8 cellular contexts compared by ENCODE assay signal in genomic region chr16:9134739-9135138, GRCh38. TPM values are rescaled to one million over a fixed set of nuclear protein-coding genes. Genes with fewer than 3 reads are reported as not detected.
DNase-seq lines count a peak whose midpoint lies in the region; ATAC-seq and TF ChIP-seq lines count a peak whose summit lies in the region.

No MANE protein-coding gene starts in this region.

- intact Hi-C loops in activated T-helper 1 cell treated with anti-CD3 and anti-CD28 coated beads, Interleukin-12 subunit alpha, Interleukin-12 subunit beta, Interleukin-2, Interleukin-4 antibody, amounts not matched to agents 30 ng/mL and 10 ng/mL and 1 ng/mL, durations not matched to agents 14 hours and 24 hours and 36 hours (cut with micrococcal nuclease), result loop anchor here (1.0 to 10.0 kb wide), 6 partner anchors 44 to 570 kb away; partner anchors contain the start of genes CARHSP1 and HAPSTR1
- intact Hi-C loops in prostate gland (cut with DNase I), result no loop called here

- no peaks in the 10 kb centered on the region for H3K27me3 ChIP-seq in prostate gland (replicated peaks; ENCODE audit: insufficient read depth)

- no peak overlapping the region for H3K4me3 Mint-ChIP-seq in activated T-helper 1 cell treated with anti-CD3 and anti-CD28 coated beads, Interleukin-12 subunit alpha, Interleukin-12 subunit beta, Interleukin-2, Interleukin-4 antibody, amounts not matched to agents 30 ng/mL and 10 ng/mL and 1 ng/mL, durations not matched to agents 14 hours and 24 hours and 36 hours

- H3K27ac ChIP-seq in prostate gland, result no peak overlapping the region

- ATAC-seq in GM18867 (IDR thresholded peaks at IDR 0.05; ENCODE audit: unreplicated experiment) (peak; percentile 34), HG03565 (IDR thresholded peaks at IDR 0.05; ENCODE audit: unreplicated experiment) (peak; percentile 34)

- H3K36me3 ChIP-seq in prostate gland, result no peaks in the 10 kb centered on the region

- no peak for TF ChIP-seq POLR2A in prostate gland (IDR thresholded peaks at IDR 0.05)

- H3K9me3 Mint-ChIP-seq in activated T-helper 1 cell treated with anti-CD3 and anti-CD28 coated beads, Interleukin-12 subunit alpha, Interleukin-12 subunit beta, Interleukin-2, Interleukin-4 antibody, amounts not matched to agents 30 ng/mL and 10 ng/mL and 1 ng/mL, durations not matched to agents 14 hours and 24 hours and 36 hours, result no peaks in the 10 kb centered on the region

- peak in 3 of 4 experiments; percentile 16 to 50 (median 18) for TF ChIP-seq CTCF in prostate gland (IDR thresholded peaks at IDR 0.05)

- H3K4me1 ChIP-seq in prostate gland (replicated peaks), result no peaks in the 10 kb centered on the region

- DNase-seq in AML-193 (lab: John Stamatoyannopoulos, UW), result peak; percentile 40 to 47
- peak; percentile 56 for DNase-seq in OCI-M1 (lab: John Stamatoyannopoulos, UW)
- peak; percentile 40 for DNase-seq in activated T-helper 1 cell treated with anti-CD3 and anti-CD28 coated beads, Interleukin-12 subunit alpha, Interleukin-12 subunit beta, Interleukin-2, Interleukin-4 antibody, amounts not matched to agents 30 ng/mL and 10 ng/mL and 1 ng/mL, durations not matched to agents 14 hours and 24 hours and 36 hours (ENCODE audit: low spot score)
- DNase-seq in foreskin melanocyte, result peak; percentile 75
- DNase-seq in prostate gland (ENCODE audit: low spot score), result no peak
- DNase-seq in ureter (ENCODE audit: low spot score), result no peak

- H3K4me1 Mint-ChIP-seq in activated T-helper 1 cell treated with anti-CD3 and anti-CD28 coated beads, Interleukin-12 subunit alpha, Interleukin-12 subunit beta, Interleukin-2, Interleukin-4 antibody, amounts not matched to agents 30 ng/mL and 10 ng/mL and 1 ng/mL, durations not matched to agents 14 hours and 24 hours and 36 hours (ENCODE audit: low read depth), result peaks cover 22% of the 10 kb centered on the region

- peaks cover 2% of the 10 kb centered on the region for H3K36me3 Mint-ChIP-seq in activated T-helper 1 cell treated with anti-CD3 and anti-CD28 coated beads, Interleukin-12 subunit alpha, Interleukin-12 subunit beta, Interleukin-2, Interleukin-4 antibody, amounts not matched to agents 30 ng/mL and 10 ng/mL and 1 ng/mL, durations not matched to agents 14 hours and 24 hours and 36 hours (ENCODE audit: low read depth)

- peak overlapping the region; percentile 69 for H3K27ac Mint-ChIP-seq in activated T-helper 1 cell treated with anti-CD3 and anti-CD28 coated beads, Interleukin-12 subunit alpha, Interleukin-12 subunit beta, Interleukin-2, Interleukin-4 antibody, amounts not matched to agents 30 ng/mL and 10 ng/mL and 1 ng/mL, durations not matched to agents 14 hours and 24 hours and 36 hours

- no peaks in the 10 kb centered on the region for H3K9me3 ChIP-seq in prostate gland

- no peak overlapping the region for H3K4me3 ChIP-seq in prostate gland

- 41% methylated on average over 5 of the region's 5 CpGs for WGBS in prostate gland

- H3K27me3 Mint-ChIP-seq in activated T-helper 1 cell treated with anti-CD3 and anti-CD28 coated beads, Interleukin-12 subunit alpha, Interleukin-12 subunit beta, Interleukin-2, Interleukin-4 antibody, amounts not matched to agents 30 ng/mL and 10 ng/mL and 1 ng/mL, durations not matched to agents 14 hours and 24 hours and 36 hours (ENCODE audit: insufficient read depth), result peaks cover 6% of the 10 kb centered on the region

RNA-seq across cellular contexts. Expression of gene HAPSTR1, which starts 43.3 kb away (rescaled TPM):
- total RNA-seq in activated T-helper 1 cell treated with anti-CD3 and anti-CD28 coated beads, Interleukin-12 subunit alpha, Interleukin-12 subunit beta, Interleukin-2, Interleukin-4 antibody, amounts not matched to agents 30 ng/mL and 10 ng/mL and 1 ng/mL, durations not matched to agents 14 hours and 24 hours and 36 hours, result 55.2 and 59.1 TPM in 2 replicates
- 10 to 100 TPM; 45.5 to 68.6 TPM for total RNA-seq in prostate gland
- total RNA-seq in ureter, result 81.1 TPM

Comparison
In these comparisons a context has a peak if more than half of its experiments do, and no peak if none do; other contexts are left out.
1. DNase-seq: peak in AML-193 (2 of 2), OCI-M1 (single experiment), activated T-helper 1 cell treated with anti-CD3 and anti-CD28 coated beads, Interleukin-12 subunit alpha, Interleukin-12 subunit beta, Interleukin-2, Interleukin-4 antibody, amounts not matched to agents 30 ng/mL and 10 ng/mL and 1 ng/mL, durations not matched to agents 14 hours and 24 hours and 36 hours (single experiment) and foreskin melanocyte (single experiment); none in prostate gland (single experiment) and ureter (single experiment).